In genomic region chr2:222318026-222318711, GRCh38 we compare ENCODE assay signal across 1 cellular context.
A peak's percentile ranks its signal among the peaks of the same experiment; 100 is the strongest.
TF ChIP-seq lines count a peak whose summit lies in the region.

No MANE protein-coding gene starts in this region.

TF ChIP-seq in K562, 482 proteins besides CTCF, POLR2A, EP300 and RAD21 (continued from another document):
- TF ChIP-seq DEAF1 (CRISPR knock-in tag; IDR thresholded peaks at IDR 0.05), result 0 out of 2 replicates have a peak, but pooled peaks have one; percentile 11
- no peak for TF ChIP-seq FOS (IDR thresholded peaks at IDR 0.05; ENCODE audit: extremely low read depth, insufficient read length)
- TF ChIP-seq ERF (CRISPR knock-in tag; IDR thresholded peaks at IDR 0.05), result no peak
- no peak for TF ChIP-seq RNF219 (CRISPR knock-in tag; IDR thresholded peaks at IDR 0.05)
- no peak for TF ChIP-seq TRIM28 (IDR thresholded peaks at IDR 0.05)
- TF ChIP-seq NFE2L1 (tag; IDR thresholded peaks at IDR 0.05; ENCODE audit: borderline replicate concordance, low read depth), result no peak
- no peak for TF ChIP-seq TOE1 (IDR thresholded peaks at IDR 0.05; ENCODE audit: borderline replicate concordance)
- TF ChIP-seq TOE1 (CRISPR knock-in tag; IDR thresholded peaks at IDR 0.05; ENCODE audit: borderline replicate concordance, low read depth), result no peak
- TF ChIP-seq, protein P1, sequence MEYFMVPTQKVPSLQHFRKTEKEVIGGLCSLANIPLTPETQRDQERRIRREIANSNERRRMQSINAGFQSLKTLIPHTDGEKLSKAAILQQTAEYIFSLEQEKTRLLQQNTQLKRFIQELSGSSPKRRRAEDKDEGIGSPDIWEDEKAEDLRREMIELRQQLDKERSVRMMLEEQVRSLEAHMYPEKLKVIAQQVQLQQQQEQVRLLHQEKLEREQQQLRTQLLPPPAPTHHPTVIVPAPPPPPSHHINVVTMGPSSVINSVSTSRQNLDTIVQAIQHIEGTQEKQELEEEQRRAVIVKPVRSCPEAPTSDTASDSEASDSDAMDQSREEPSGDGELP (CRISPR knock-in tag; IDR thresholded peaks at IDR 0.05; ENCODE audit: borderline replicate concordance), result peak; percentile 34; the same call in 1 of the 2 replicates
- TF ChIP-seq E2F6 (IDR thresholded peaks at IDR 0.05; ENCODE audit: borderline replicate concordance in 1 of 2, extremely low read depth in 1 of 2, insufficient read depth in 1 of 2, insufficient read length in 1 of 2, low read depth in 1 of 2, low read length in 1 of 2, poor library complexity in 1 of 2, severe bottlenecking in 1 of 2), result peak in 1 of 2 experiments; percentile 14
- no peak for TF ChIP-seq HCFC1 (IDR thresholded peaks at IDR 0.05; ENCODE audit: low read depth, low read length)
- TF ChIP-seq, protein P2, sequence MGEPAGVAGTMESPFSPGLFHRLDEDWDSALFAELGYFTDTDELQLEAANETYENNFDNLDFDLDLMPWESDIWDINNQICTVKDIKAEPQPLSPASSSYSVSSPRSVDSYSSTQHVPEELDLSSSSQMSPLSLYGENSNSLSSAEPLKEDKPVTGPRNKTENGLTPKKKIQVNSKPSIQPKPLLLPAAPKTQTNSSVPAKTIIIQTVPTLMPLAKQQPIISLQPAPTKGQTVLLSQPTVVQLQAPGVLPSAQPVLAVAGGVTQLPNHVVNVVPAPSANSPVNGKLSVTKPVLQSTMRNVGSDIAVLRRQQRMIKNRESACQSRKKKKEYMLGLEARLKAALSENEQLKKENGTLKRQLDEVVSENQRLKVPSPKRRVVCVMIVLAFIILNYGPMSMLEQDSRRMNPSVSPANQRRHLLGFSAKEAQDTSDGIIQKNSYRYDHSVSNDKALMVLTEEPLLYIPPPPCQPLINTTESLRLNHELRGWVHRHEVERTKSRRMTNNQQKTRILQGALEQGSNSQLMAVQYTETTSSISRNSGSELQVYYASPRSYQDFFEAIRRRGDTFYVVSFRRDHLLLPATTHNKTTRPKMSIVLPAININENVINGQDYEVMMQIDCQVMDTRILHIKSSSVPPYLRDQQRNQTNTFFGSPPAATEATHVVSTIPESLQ (CRISPR knock-in tag; IDR thresholded peaks at IDR 0.05), result no peak
- no peak for TF ChIP-seq CBX3 (IDR thresholded peaks at IDR 0.05; ENCODE audit: borderline replicate concordance in 1 of 2, low read length in 2 of 2)
- no peak for TF ChIP-seq TBP (optimal IDR thresholded peaks at IDR 0.05; ENCODE audit: low read depth, low read length)
- no peak for TF ChIP-seq SUPT5H (IDR thresholded peaks at IDR 0.05)
- TF ChIP-seq NRF1 (conservative IDR thresholded peaks at IDR 0.05 in 1 of 2, IDR thresholded peaks at IDR 0.05 in 1 of 2), result peak; percentile 75 to 79
TF ChIP-seq in K562: peak in this region for 4.
